Comparison of ENCODE assay signal across 12 cellular contexts in genomic region chr6:157966990-157967389, GRCh38. TPM values are rescaled to one million over a fixed set of nuclear protein-coding genes. Genes with fewer than 3 reads are reported as not detected.
A peak's percentile ranks its signal among the peaks of the same experiment; 100 is the strongest.
DNase-seq lines count a peak whose midpoint lies in the region; ATAC-seq and TF ChIP-seq lines count a peak whose summit lies in the region.
"Had no signal": no experiment of that assay in that cellular context is flagged by ENCODE, and none has a peak within 500 bp of the region (broad histone marks: within the 10 kb centered on the region; RNA-seq: fewer than 3 reads in every experiment).

No MANE protein-coding gene starts in this region.

- DNase-seq in activated T-cell treated with anti-CD3 and anti-CD28 coated beads, Interleukin-2, amount 50 U/mL, for 24 hours, result peak; percentile 25
- no peak for DNase-seq in activated T-cell treated with anti-CD3 and anti-CD28 coated beads, Interleukin-2, amount 50 U/mL, for 4 hours
- peak; percentile 54 for DNase-seq in NCI-H748 treated with DMSO at 0.1 percent for 48 hours (lab: John Stamatoyannopoulos, UW)
- peak; percentile 55 for DNase-seq in mesenteric fat pad (ENCODE audit: low spot score)
- no peak for DNase-seq in omental fat pad (ENCODE audit: low spot score)
- DNase-seq in kidney glomerular epithelial cell (lab: John Stamatoyannopoulos, UW), result no peak
- DNase-seq: activated naive CD4-positive, alpha-beta T cell; CD8-positive, alpha-beta memory T cell; NCI-H446; WERI-Rb-1 had no signal

- H3K4me1 Mint-ChIP-seq in activated T-cell treated with anti-CD3 and anti-CD28 coated beads, Interleukin-2, amount 50 U/mL, for 24 hours (ENCODE audit: low read depth), result peaks cover 24% of the 10 kb centered on the region
- peaks cover 9% of the 10 kb centered on the region for H3K4me1 Mint-ChIP-seq in activated T-cell treated with anti-CD3 and anti-CD28 coated beads, Interleukin-2, amount 50 U/mL, for 4 hours (ENCODE audit: low read depth)

- H3K4me3 Mint-ChIP-seq in activated T-cell treated with anti-CD3 and anti-CD28 coated beads, Interleukin-2, amount 50 U/mL, for 24 hours, result no peak overlapping the region
- no peak overlapping the region for H3K4me3 Mint-ChIP-seq in activated T-cell treated with anti-CD3 and anti-CD28 coated beads, Interleukin-2, amount 50 U/mL, for 4 hours
- H3K4me3 Mint-ChIP-seq: CD8-positive, alpha-beta memory T cell had no signal

- TF ChIP-seq CTCF in omental fat pad (IDR thresholded peaks at IDR 0.05), result no peak

- H3K36me3 Mint-ChIP-seq in activated T-cell treated with anti-CD3 and anti-CD28 coated beads, Interleukin-2, amount 50 U/mL, for 24 hours (ENCODE audit: low read depth), result no peaks in the 10 kb centered on the region
- no peaks in the 10 kb centered on the region for H3K36me3 Mint-ChIP-seq in activated T-cell treated with anti-CD3 and anti-CD28 coated beads, Interleukin-2, amount 50 U/mL, for 4 hours (ENCODE audit: insufficient read depth)

- H3K9me3 Mint-ChIP-seq in activated T-cell treated with anti-CD3 and anti-CD28 coated beads, Interleukin-2, amount 50 U/mL, for 24 hours, result no peaks in the 10 kb centered on the region
- H3K9me3 Mint-ChIP-seq in activated T-cell treated with anti-CD3 and anti-CD28 coated beads, Interleukin-2, amount 50 U/mL, for 4 hours, result peaks cover 3% of the 10 kb centered on the region

- no peak for ATAC-seq in activated T-cell treated with anti-CD3 and anti-CD28 coated beads, Interleukin-2, amount 50 U/mL, for 4 hours
- ATAC-seq in GM21515 (IDR thresholded peaks at IDR 0.05; ENCODE audit: unreplicated experiment) (no peak), omental fat pad (ENCODE audit: low FRiP score) (no peak), HG03095 (IDR thresholded peaks at IDR 0.05; ENCODE audit: unreplicated experiment) (no peak)

- peaks cover 2% of the 10 kb centered on the region for H3K27me3 Mint-ChIP-seq in activated T-cell treated with anti-CD3 and anti-CD28 coated beads, Interleukin-2, amount 50 U/mL, for 24 hours
- peaks cover 4% of the 10 kb centered on the region for H3K27me3 Mint-ChIP-seq in activated T-cell treated with anti-CD3 and anti-CD28 coated beads, Interleukin-2, amount 50 U/mL, for 4 hours (ENCODE audit: low read depth)

- H3K27ac Mint-ChIP-seq in activated T-cell treated with anti-CD3 and anti-CD28 coated beads, Interleukin-2, amount 50 U/mL, for 24 hours, result no peak overlapping the region
- H3K27ac Mint-ChIP-seq: CD8-positive, alpha-beta memory T cell had no signal

RNA-seq across cellular contexts. Expression of gene SYNJ2, which starts 14.7 kb away (rescaled TPM):
- 10 to 100 TPM; 22.9 to 27.8 (median 24.2) TPM for total RNA-seq in activated T-cell treated with anti-CD3 and anti-CD28 coated beads, Interleukin-2, amount 50 U/mL, for 4 hours
- total RNA-seq in mesenteric fat pad, result 7.5 TPM
- 10 to 100 TPM in 1 of 4 donors, 1 to 10 TPM in 3; 2.3 to 27.6 (median 6.4) TPM for total RNA-seq in omental fat pad

Comparison
In these comparisons a context has a peak if more than half of its experiments do, and no peak if none do; other contexts are left out.
1. DNase-seq: peak in activated T-cell treated with anti-CD3 and anti-CD28 coated beads, Interleukin-2, amount 50 U/mL, for 24 hours (single experiment), NCI-H748 treated with DMSO at 0.1 percent for 48 hours (single experiment) and mesenteric fat pad (single experiment); none in activated T-cell treated with anti-CD3 and anti-CD28 coated beads, Interleukin-2, amount 50 U/mL, for 4 hours (single experiment), omental fat pad (single experiment) and kidney glomerular epithelial cell (single experiment).